27 cellular contexts compared by ENCODE assay signal in the genomic region with DNA sequence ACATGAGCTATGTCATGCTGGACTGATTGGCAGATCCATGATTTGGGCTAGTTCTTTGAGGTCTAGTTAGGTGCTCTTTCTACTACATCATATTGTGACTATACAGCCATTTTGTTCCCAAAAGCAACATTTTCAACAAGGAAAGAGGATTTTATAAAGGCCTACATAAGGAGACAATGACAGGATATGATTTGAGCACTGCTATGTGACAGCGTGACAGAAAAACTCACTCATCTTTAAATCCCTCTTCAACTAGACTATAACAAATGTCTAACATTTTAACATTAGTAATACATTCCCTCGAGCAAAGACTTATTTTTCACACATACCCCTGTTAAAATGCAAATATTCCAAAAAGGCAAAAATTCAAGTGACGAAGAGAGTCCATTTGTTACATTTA.
DNase-seq lines count a peak whose midpoint lies in the region; TF ChIP-seq lines count a peak whose summit lies in the region.
"Had no signal": no experiment of that assay in that cellular context is flagged by ENCODE, and none has a peak within 500 bp of the region (broad histone marks: within the 10 kb centered on the region; RNA-seq: fewer than 3 reads in every experiment).

No MANE protein-coding gene starts in this region.

- H3K79me2 ChIP-seq in neural cell (replicated peaks; ENCODE audit: insufficient read depth, low read length): no peaks in the 10 kb centered on the region

- TF ChIP-seq EP300 in neural cell (conservative IDR thresholded peaks at IDR 0.05; ENCODE audit: poor library complexity, severe bottlenecking): peak; percentile 94

- H3K27ac ChIP-seq in neural cell (ENCODE audit: low read length): peak overlapping the region; percentile 45
- H3K27ac ChIP-seq: 22Rv1; A549; BLaER1; BLaER1 treated with 17β-estradiol and CSF1 and Interleukin-3, amounts not matched to agents 10 nM and 100 nM; C4-2B had no signal

- no peak for DNase-seq in activated T-cell treated with anti-CD3 and anti-CD28 coated beads, Interleukin-2, amount 50 U/mL, for 48 hours
- DNase-seq: 8988T; ACHN; AML-193; BE2C; C1 segment of cervical spinal cord; Caco-2; Calu3; CD4-positive, alpha-beta memory T cell; CD4-positive, alpha-beta T cell; CD4-positive, CD25-positive, alpha-beta regulatory T cell; CD8-positive, alpha-beta memory T cell; CD8-positive, alpha-beta T cell; COR-L47; DMS 273 treated with DMSO at 0.1 percent for 48 hours; DMS153; DMS53; DMS79; DMS79 treated with DMSO at 0.1 percent for 48 hours; DND-41; EL had no signal

- no peak for TF ChIP-seq RAD21 in neural cell (conservative IDR thresholded peaks at IDR 0.05)

- H3K4me3 ChIP-seq in neural cell (ENCODE audit: low read length): no peak overlapping the region
- H3K4me3 ChIP-seq: A549; BLaER1; BLaER1 treated with 17β-estradiol and CSF1 and Interleukin-3, amounts not matched to agents 10 nM and 100 nM had no signal

- no peaks in the 10 kb centered on the region for H3K9me2 ChIP-seq in neural cell (ENCODE audit: insufficient read depth, low read length)

- TF ChIP-seq CTCF in neural cell (IDR thresholded peaks at IDR 0.05; ENCODE audit: poor library complexity, severe bottlenecking): no peak

- H4K20me1 ChIP-seq in neural cell (ENCODE audit: insufficient read depth): no peaks in the 10 kb centered on the region
- H4K20me1 ChIP-seq: BLaER1; BLaER1 treated with 17β-estradiol and CSF1 and Interleukin-3, amounts not matched to agents 10 nM and 100 nM had no signal

- no peaks in the 10 kb centered on the region for H3K27me3 ChIP-seq in neural cell (ENCODE audit: insufficient read depth, low read depth, low read length)
- H3K27me3 ChIP-seq: BE2C; BLaER1; BLaER1 treated with 17β-estradiol and CSF1 and Interleukin-3, amounts not matched to agents 10 nM and 100 nM had no signal

- H3K4me2 ChIP-seq in neural cell (ENCODE audit: low read length): no peak overlapping the region
- H3K4me2 ChIP-seq: A549; BLaER1; BLaER1 treated with 17β-estradiol and CSF1 and Interleukin-3, amounts not matched to agents 10 nM and 100 nM had no signal

- no peaks in the 10 kb centered on the region for H3K9me3 ChIP-seq in neural cell (ENCODE audit: low read length)
- H3K9me3 ChIP-seq: A549; BE2C; BLaER1; BLaER1 treated with 17β-estradiol and CSF1 and Interleukin-3, amounts not matched to agents 10 nM and 100 nM; Caco-2 had no signal

- no peaks in the 10 kb centered on the region for H3F3A ChIP-seq in neural cell (ENCODE audit: insufficient read depth, low read length, poor library complexity, severe bottlenecking)

- no peak overlapping the region for H2AFZ ChIP-seq in neural cell (ENCODE audit: low read depth, low read length)

- H3K9ac ChIP-seq in neural cell (ENCODE audit: low read length): no peak overlapping the region
- H3K9ac ChIP-seq: BLaER1; BLaER1 treated with 17β-estradiol and CSF1 and Interleukin-3, amounts not matched to agents 10 nM and 100 nM had no signal

- no peaks in the 10 kb centered on the region for H3K36me3 ChIP-seq in neural cell (ENCODE audit: insufficient read depth, low read length)
- H3K36me3 ChIP-seq: BE2C; BLaER1; BLaER1 treated with 17β-estradiol and CSF1 and Interleukin-3, amounts not matched to agents 10 nM and 100 nM had no signal

TF ChIP-seq in neural cell, 6 proteins besides CTCF, POLR2A, EP300 and RAD21:
- TF ChIP-seq EZH2 (IDR thresholded peaks at IDR 0.05; ENCODE audit: borderline replicate concordance, insufficient read depth, low read length, poor library complexity, severe bottlenecking): no peak
- TF ChIP-seq TAF1 (IDR thresholded peaks at IDR 0.05; ENCODE audit: low read depth): no peak
- no peak for TF ChIP-seq SMC3 (conservative IDR thresholded peaks at IDR 0.05; ENCODE audit: poor library complexity)
- TF ChIP-seq MXI1 (conservative IDR thresholded peaks at IDR 0.05; ENCODE audit: poor library complexity, severe bottlenecking): no peak
- peak; percentile 65 for TF ChIP-seq POLR2AphosphoS5 (IDR thresholded peaks at IDR 0.05)
- TF ChIP-seq, protein P1, sequence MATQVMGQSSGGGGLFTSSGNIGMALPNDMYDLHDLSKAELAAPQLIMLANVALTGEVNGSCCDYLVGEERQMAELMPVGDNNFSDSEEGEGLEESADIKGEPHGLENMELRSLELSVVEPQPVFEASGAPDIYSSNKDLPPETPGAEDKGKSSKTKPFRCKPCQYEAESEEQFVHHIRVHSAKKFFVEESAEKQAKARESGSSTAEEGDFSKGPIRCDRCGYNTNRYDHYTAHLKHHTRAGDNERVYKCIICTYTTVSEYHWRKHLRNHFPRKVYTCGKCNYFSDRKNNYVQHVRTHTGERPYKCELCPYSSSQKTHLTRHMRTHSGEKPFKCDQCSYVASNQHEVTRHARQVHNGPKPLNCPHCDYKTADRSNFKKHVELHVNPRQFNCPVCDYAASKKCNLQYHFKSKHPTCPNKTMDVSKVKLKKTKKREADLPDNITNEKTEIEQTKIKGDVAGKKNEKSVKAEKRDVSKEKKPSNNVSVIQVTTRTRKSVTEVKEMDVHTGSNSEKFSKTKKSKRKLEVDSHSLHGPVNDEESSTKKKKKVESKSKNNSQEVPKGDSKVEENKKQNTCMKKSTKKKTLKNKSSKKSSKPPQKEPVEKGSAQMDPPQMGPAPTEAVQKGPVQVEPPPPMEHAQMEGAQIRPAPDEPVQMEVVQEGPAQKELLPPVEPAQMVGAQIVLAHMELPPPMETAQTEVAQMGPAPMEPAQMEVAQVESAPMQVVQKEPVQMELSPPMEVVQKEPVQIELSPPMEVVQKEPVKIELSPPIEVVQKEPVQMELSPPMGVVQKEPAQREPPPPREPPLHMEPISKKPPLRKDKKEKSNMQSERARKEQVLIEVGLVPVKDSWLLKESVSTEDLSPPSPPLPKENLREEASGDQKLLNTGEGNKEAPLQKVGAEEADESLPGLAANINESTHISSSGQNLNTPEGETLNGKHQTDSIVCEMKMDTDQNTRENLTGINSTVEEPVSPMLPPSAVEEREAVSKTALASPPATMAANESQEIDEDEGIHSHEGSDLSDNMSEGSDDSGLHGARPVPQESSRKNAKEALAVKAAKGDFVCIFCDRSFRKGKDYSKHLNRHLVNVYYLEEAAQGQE (IDR thresholded peaks at IDR 0.05; ENCODE audit: borderline replicate concordance): no peak
TF ChIP-seq in neural cell: peak in this region for 1.
